In the genomic region with DNA sequence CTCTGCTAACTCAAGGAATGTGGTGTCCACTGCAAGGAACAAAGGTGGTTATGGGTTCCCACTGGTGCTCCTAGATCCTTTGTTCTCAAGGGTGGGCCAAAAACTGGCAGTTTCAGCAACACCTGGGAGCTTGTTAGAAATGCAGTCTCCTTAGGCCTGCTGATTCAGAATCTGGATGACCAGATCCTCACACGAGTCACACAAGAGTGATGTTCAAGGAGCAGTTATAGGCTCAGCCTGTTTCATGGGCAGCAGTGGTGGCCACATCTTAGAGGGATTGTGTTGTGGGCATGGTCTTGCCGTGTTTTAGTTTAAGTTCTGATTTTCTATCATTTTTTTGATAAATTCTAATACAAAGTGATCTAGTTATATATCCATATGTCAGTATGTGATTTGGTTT, we compare ENCODE assay signal across 1 cellular context.
TF ChIP-seq lines count a peak whose summit lies in the region.

No MANE protein-coding gene starts in this region.

TF ChIP-seq in IMR-90, 13 proteins besides CTCF, POLR2A, EP300 and RAD21 (continued from another document):
- TF ChIP-seq, protein P1, sequence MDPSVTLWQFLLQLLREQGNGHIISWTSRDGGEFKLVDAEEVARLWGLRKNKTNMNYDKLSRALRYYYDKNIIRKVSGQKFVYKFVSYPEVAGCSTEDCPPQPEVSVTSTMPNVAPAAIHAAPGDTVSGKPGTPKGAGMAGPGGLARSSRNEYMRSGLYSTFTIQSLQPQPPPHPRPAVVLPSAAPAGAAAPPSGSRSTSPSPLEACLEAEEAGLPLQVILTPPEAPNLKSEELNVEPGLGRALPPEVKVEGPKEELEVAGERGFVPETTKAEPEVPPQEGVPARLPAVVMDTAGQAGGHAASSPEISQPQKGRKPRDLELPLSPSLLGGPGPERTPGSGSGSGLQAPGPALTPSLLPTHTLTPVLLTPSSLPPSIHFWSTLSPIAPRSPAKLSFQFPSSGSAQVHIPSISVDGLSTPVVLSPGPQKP (IDR thresholded peaks at IDR 0.05; ENCODE audit: borderline replicate concordance, low read depth, low read length), result no peak
- TF ChIP-seq CEBPB (IDR thresholded peaks at IDR 0.05; ENCODE audit: low read depth, low read length) (no peak), NFE2L2 (IDR thresholded peaks at IDR 0.05; ENCODE audit: low read depth, low read length) (no peak), RCOR1 (IDR thresholded peaks at IDR 0.05; ENCODE audit: insufficient replicate concordance, low read length) (no peak), SMC3 (IDR thresholded peaks at IDR 0.05; ENCODE audit: low read depth, low read length) (no peak), MAFK (IDR thresholded peaks at IDR 0.05; ENCODE audit: low read depth, low read length) (no peak), MAZ (IDR thresholded peaks at IDR 0.05; ENCODE audit: borderline replicate concordance, low read depth, low read length) (no peak)
